8 cellular contexts compared by ENCODE assay signal in genomic region chrX:38166478-38167083, GRCh38. TPM values are rescaled to one million over a fixed set of nuclear protein-coding genes. Genes with fewer than 3 reads are reported as not detected.
DNase-seq lines count a peak whose midpoint lies in the region; TF ChIP-seq lines count a peak whose summit lies in the region.

No MANE protein-coding gene starts in this region.

- H3K4me1 Mint-ChIP-seq in osteocyte (ENCODE audit: unreplicated experiment) = peaks cover 23% of the 10 kb centered on the region

- DNase-seq in DMS53 treated with DMSO at 0.1 percent for 48 hours (lab: John Stamatoyannopoulos, UW; ENCODE audit: unreplicated experiment) = peak; percentile 14
- DNase-seq in NCI-H2171 treated with DMSO at 0.1 percent for 48 hours (lab: John Stamatoyannopoulos, UW) = peak; percentile 9
- DNase-seq in coronary artery (ENCODE audit: low spot score) = no peak
- DNase-seq in osteocyte (ENCODE audit: extremely low spot score, unreplicated experiment) = no peak
- DNase-seq in NCI-H128 (lab: John Stamatoyannopoulos, UW; ENCODE audit: unreplicated experiment) = no peak
- DNase-seq in SIG-M5 treated with dmso at 0.1 percent for 504 hours (lab: John Stamatoyannopoulos, UW; ENCODE audit: unreplicated experiment) = no peak
- DNase-seq in activated gamma-delta T cell (lab: John Stamatoyannopoulos, UW) = no peak

- H3K27me3 Mint-ChIP-seq in osteocyte (ENCODE audit: unreplicated experiment) = no peaks in the 10 kb centered on the region

- TF ChIP-seq CTCF in 22Rv1 (IDR thresholded peaks at IDR 0.05) (peak; percentile 63), coronary artery (IDR thresholded peaks at IDR 0.05) (peak; percentile 40), osteocyte (IDR thresholded peaks at IDR 0.05) (peak; percentile 67)

- H3K4me3 Mint-ChIP-seq in osteocyte (ENCODE audit: unreplicated experiment) = no peak overlapping the region

- H3K9me3 Mint-ChIP-seq in osteocyte (ENCODE audit: unreplicated experiment) = no peaks in the 10 kb centered on the region

- no peak overlapping the region for H3K4me3 ChIP-seq in coronary artery

- no peak overlapping the region for H3K27ac Mint-ChIP-seq in osteocyte (ENCODE audit: unreplicated experiment)

- H3K36me3 Mint-ChIP-seq in osteocyte (ENCODE audit: unreplicated experiment) = no peaks in the 10 kb centered on the region

- H3K27ac ChIP-seq in 22Rv1 (no peak overlapping the region), coronary artery (no peak overlapping the region)

RNA-seq across cellular contexts. Expression of gene SRPX, which starts 54.1 kb away (rescaled TPM):
- 41.7 and 48.0 TPM in 2 replicates for total RNA-seq in osteocyte

Comparison
In these comparisons a context has a peak if more than half of its experiments do, and no peak if none do; other contexts are left out.
1. DNase-seq: peak in DMS53 treated with DMSO at 0.1 percent for 48 hours (single experiment) and NCI-H2171 treated with DMSO at 0.1 percent for 48 hours (single experiment); none in coronary artery (single experiment), osteocyte (single experiment), NCI-H128 (single experiment), SIG-M5 treated with dmso at 0.1 percent for 504 hours (single experiment) and activated gamma-delta T cell (single experiment).
2. Peak in every context shown above with its lines, with median percentiles within 50 percentile points of each other: CTCF ChIP-seq.